In genomic region chr1:30823627-30823968, GRCh38 we compare ENCODE assay signal across 8 cellular contexts.
DNase-seq lines count a peak whose midpoint lies in the region; ATAC-seq and TF ChIP-seq lines count a peak whose summit lies in the region.

No MANE protein-coding gene starts in this region.

- H3K4me2 ChIP-seq in BLaER1, result peak overlapping the region; percentile 78

- no peaks in the 10 kb centered on the region for H3K9me3 Mint-ChIP-seq in osteocyte (ENCODE audit: unreplicated experiment)

- peaks cover 47% of the 10 kb centered on the region for H4K20me1 ChIP-seq in BLaER1

- CTCF ChIA-PET in RWPE1 (lab: Yijun Ruan, JAX), result interaction anchor here (1.1 to 1.7 kb wide), 2 partner anchors 22 to 87 kb away, joined by 5 to 7 read pairs; no protein-coding TSS in a partner anchor

- H3K27me3 ChIP-seq in BLaER1, result peaks cover 83% of the 10 kb centered on the region
- H3K27me3 ChIP-seq in esophagus (ENCODE audit: control insufficient read depth in 1 of 2, insufficient read depth in 2 of 2, low read length in 2 of 2), result no peaks in the 10 kb centered on the region

- H3K27ac Mint-ChIP-seq in osteocyte (ENCODE audit: unreplicated experiment), result peak overlapping the region; percentile 99

- peaks cover 5% of the 10 kb centered on the region for H3K27me3 Mint-ChIP-seq in osteocyte (ENCODE audit: unreplicated experiment)

- H3K9me3 ChIP-seq in BLaER1 (no peaks in the 10 kb centered on the region), esophagus (ENCODE audit: control insufficient read depth in 2 of 2, insufficient read depth in 1 of 2, low read depth in 1 of 2, low read length in 1 of 2) (no peaks in the 10 kb centered on the region)

- peak overlapping the region; percentile 82 for H3K4me3 Mint-ChIP-seq in osteocyte (ENCODE audit: unreplicated experiment)

- TF ChIP-seq CTCF in RWPE1 (conservative IDR thresholded peaks at IDR 0.05; ENCODE audit: low read depth) (no peak), osteocyte (IDR thresholded peaks at IDR 0.05) (no peak)

- H3K4me1 Mint-ChIP-seq in osteocyte (ENCODE audit: unreplicated experiment), result peaks cover 42% of the 10 kb centered on the region

- no peak for ATAC-seq in HG03565 (IDR thresholded peaks at IDR 0.05; ENCODE audit: unreplicated experiment)

- H3K4me3 ChIP-seq in BLaER1, result peak overlapping the region; percentile 56
- no peak overlapping the region for H3K4me3 ChIP-seq in esophagus (ENCODE audit: low read depth in 1 of 2, low read length in 2 of 2)

- peaks cover 2% of the 10 kb centered on the region for H3K36me3 Mint-ChIP-seq in osteocyte (ENCODE audit: unreplicated experiment)

- H3K9ac ChIP-seq in BLaER1, result no peak overlapping the region

- WGBS in esophagus, 2 donors, result 39 to 42% methylated on average over 3 of the region's 3 CpGs

- H3K4me1 ChIP-seq in BLaER1 (peaks cover 16% of the 10 kb centered on the region), esophagus (ENCODE audit: control insufficient read depth in 2 of 2, insufficient read depth in 2 of 2, low read length in 1 of 2) (peaks cover 4 to 14% of the 10 kb centered on the region in 2 donors)

- POLR2A ChIA-PET in RWPE1 (lab: Yijun Ruan, JAX; ENCODE audit: low non-redundant PET), result no interaction called here

- DNase-seq in RWPE1 (ENCODE audit: low spot score) (peak; percentile 13), osteocyte (ENCODE audit: extremely low spot score, unreplicated experiment) (no peak), mucosa of gallbladder (ENCODE audit: low spot score) (no peak), NAMALWA (ENCODE audit: low spot score) (no peak), islet precursor cell (no peak)

- H3K36me3 ChIP-seq in BLaER1 (no peaks in the 10 kb centered on the region), esophagus (ENCODE audit: control insufficient read depth in 2 of 2, insufficient read depth in 2 of 2, low read length in 1 of 2) (no peaks in the 10 kb centered on the region)

- no peak overlapping the region for H3K27ac ChIP-seq in BLaER1
- peak overlapping the region; percentile 94 for H3K27ac ChIP-seq in RWPE1
- peak overlapping the region; percentile 83 for H3K27ac ChIP-seq in esophagus (ENCODE audit: low read depth in 2 of 2, low read length in 1 of 2)
